In the genomic region with DNA sequence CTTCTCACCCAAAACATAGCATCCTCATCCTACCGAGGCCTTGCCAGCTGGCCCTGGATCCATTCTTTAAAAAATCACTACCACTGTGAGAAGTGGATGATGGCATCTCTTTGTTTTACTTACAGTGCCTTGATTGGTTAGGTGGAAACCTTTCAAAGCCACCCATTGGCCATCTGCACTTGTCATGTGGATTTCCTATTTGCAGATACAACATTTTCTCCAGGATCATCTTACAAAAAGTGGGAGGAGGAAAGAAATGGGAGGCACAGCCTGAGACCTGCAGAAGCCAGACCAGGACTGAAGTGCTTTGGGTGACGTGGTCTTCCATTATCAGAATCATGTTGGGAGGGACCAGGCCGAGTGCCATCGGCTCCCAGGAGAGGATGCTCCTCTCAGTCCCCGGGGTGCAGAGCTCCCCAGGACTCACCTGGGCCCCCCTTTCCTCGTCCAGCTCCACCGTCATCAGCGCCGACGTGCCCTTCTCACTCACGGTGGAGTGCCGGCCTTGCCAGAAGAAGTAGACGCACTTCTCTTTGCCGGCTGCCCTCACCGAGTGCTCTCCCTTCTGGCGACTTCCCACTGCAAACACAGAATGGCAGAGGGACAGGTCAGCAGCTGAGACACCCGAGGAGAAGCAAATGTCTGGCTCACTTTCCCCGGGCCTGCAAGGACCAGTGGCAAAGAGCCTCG, we compare ENCODE assay signal across 21 cellular contexts.
DNase-seq lines count a peak whose midpoint lies in the region; ATAC-seq and TF ChIP-seq lines count a peak whose summit lies in the region.
"Had no signal": no experiment of that assay in that cellular context is flagged by ENCODE, and none has a peak within 500 bp of the region (broad histone marks: within the 10 kb centered on the region; RNA-seq: fewer than 3 reads in every experiment).

No MANE protein-coding gene starts in this region.

- H2BK15ac ChIP-seq in neuronal stem cell (ENCODE audit: low read length): no peak overlapping the region

- no peak overlapping the region for H3K4ac ChIP-seq in neuronal stem cell (ENCODE audit: low read length)

- H3K27ac Mint-ChIP-seq in activated naive CD4-positive, alpha-beta T cell treated with anti-CD3 and anti-CD28 coated beads for 36 hours: no peak overlapping the region
- H3K27ac Mint-ChIP-seq: activated CD4-positive, alpha-beta T cell treated with anti-CD3 and anti-CD28 coated beads for 36 hours; CD4-positive, CD25-positive, alpha-beta regulatory T cell had no signal

- DNase-seq in Caki2 (ENCODE audit: low read depth): peak; percentile 67
- peak; percentile 11 for DNase-seq in RKO (ENCODE audit: low spot score)
- peak in 3 of 5 donors; percentile 31 to 51 (median 33) for DNase-seq in heart left ventricle
- no peak for DNase-seq in neuronal stem cell (ENCODE audit: low spot score)
- DNase-seq in NCI-H1417 (lab: John Stamatoyannopoulos, UW): no peak
- no peak for DNase-seq in activated CD4-positive, alpha-beta T cell treated with anti-CD3 and anti-CD28 coated beads, Interleukin-2, amount 50 U/mL, for 4 hours
- no peak for DNase-seq in SIG-M5 treated with dmso at 0.1 percent for 504 hours (lab: John Stamatoyannopoulos, UW; ENCODE audit: unreplicated experiment)
- DNase-seq in activated naive CD4-positive, alpha-beta T cell treated with anti-CD3 and anti-CD28 coated beads for 36 hours: no peak
- DNase-seq: activated CD4-positive, alpha-beta T cell treated with anti-CD3 and anti-CD28 coated beads for 36 hours; activated gamma-delta T cell treated with Interleukin-2 at 50 U/mL for 16 hours; amygdala; CD4-positive, CD25-positive, alpha-beta regulatory T cell; H7; Karpas-422; lower lobe of right lung; NCI-H446; stimulated activated naive CD8-positive, alpha-beta T cell treated with anti-CD3 and anti-CD28 coated beads, Interleukin-15, amount 100 ng/mL, for 72 hours; T1000 had no signal

- no peak overlapping the region for H2BK12ac ChIP-seq in neuronal stem cell (ENCODE audit: low read length)

- no peaks in the 10 kb centered on the region for H3K4me1 Mint-ChIP-seq in activated naive CD4-positive, alpha-beta T cell treated with anti-CD3 and anti-CD28 coated beads for 36 hours (ENCODE audit: low read depth)
- H3K4me1 Mint-ChIP-seq: CD4-positive, CD25-positive, alpha-beta regulatory T cell had no signal

- H3K18ac ChIP-seq in neuronal stem cell (ENCODE audit: low read length): no peak overlapping the region

- no peak overlapping the region for H3K4me3 ChIP-seq in heart left ventricle
- H3K4me3 ChIP-seq in neuronal stem cell (ENCODE audit: low read length in 2 of 2): no peak overlapping the region
- H3K4me3 ChIP-seq: lower lobe of right lung, prostate gland, SJSA1 had no signal

- H3K36me3 ChIP-seq in heart left ventricle (peaks cover 0 to 100% (median 89%) of the 10 kb centered on the region in 9 donors), neuronal stem cell (replicated peaks in 1 of 2; ENCODE audit: control insufficient read depth in 2 of 2, insufficient read depth in 2 of 2, low read length in 2 of 2) (peaks cover 32 to 57% of the 10 kb centered on the region in 2 donors)
- H3K36me3 ChIP-seq: prostate gland had no signal

- H4K8ac ChIP-seq in neuronal stem cell (ENCODE audit: low read depth, low read length): no peak overlapping the region

- ATAC-seq in heart left ventricle: peak; percentile 33 to 68 (median 57)
- ATAC-seq: activated CD4-positive, alpha-beta T cell treated with anti-CD3 and anti-CD28 coated beads for 36 hours had no signal

- H2AFZ ChIP-seq in neuronal stem cell (ENCODE audit: low read length): no peak overlapping the region

- H3K79me1 ChIP-seq in neuronal stem cell (ENCODE audit: low read depth, low read length): no peaks in the 10 kb centered on the region

- H3K4me1 ChIP-seq in heart left ventricle: peaks cover 0 to 68% (median 17%) of the 10 kb centered on the region in 12 donors
- peaks cover 3 to 9% of the 10 kb centered on the region in 2 donors for H3K4me1 ChIP-seq in neuronal stem cell (ENCODE audit: control insufficient read depth in 2 of 2, insufficient read depth in 1 of 2, low read depth in 1 of 2, low read length in 2 of 2)
- H3K4me1 ChIP-seq: lower lobe of right lung, prostate gland had no signal

- no peaks in the 10 kb centered on the region for H3K27me3 Mint-ChIP-seq in activated naive CD4-positive, alpha-beta T cell treated with anti-CD3 and anti-CD28 coated beads for 36 hours (ENCODE audit: low read depth)
- H3K27me3 Mint-ChIP-seq: activated CD4-positive, alpha-beta T cell treated with anti-CD3 and anti-CD28 coated beads for 36 hours; CD4-positive, CD25-positive, alpha-beta regulatory T cell; natural killer cell treated with Interleukin-12 subunit alpha and Interleukin-12 subunit beta and Interleukin-15 and Interleukin-18, amount 100 ng/mL, for 72 hours; stimulated activated naive CD8-positive, alpha-beta T cell treated with anti-CD3 and anti-CD28 coated beads, Interleukin-15, amount 100 ng/mL, for 72 hours had no signal

- H3K23ac ChIP-seq in neuronal stem cell (ENCODE audit: low read depth, low read length, poor library complexity): no peak overlapping the region

- H3K27me3 ChIP-seq in heart left ventricle: no peaks in the 10 kb centered on the region
- no peaks in the 10 kb centered on the region for H3K27me3 ChIP-seq in neuronal stem cell (ENCODE audit: control insufficient read depth in 3 of 3, insufficient read depth in 3 of 3, low read depth in 1 of 3, low read length in 3 of 3)
- H3K27me3 ChIP-seq: SJSA1 had no signal

- H4K91ac ChIP-seq in neuronal stem cell (ENCODE audit: low read depth, low read length, poor library complexity): no peak overlapping the region

- H2BK5ac ChIP-seq in neuronal stem cell (ENCODE audit: low read length): no peak overlapping the region

- H3K9me3 ChIP-seq in heart left ventricle (no peaks in the 10 kb centered on the region), neuronal stem cell (replicated peaks in 1 of 2; ENCODE audit: control insufficient read depth in 2 of 2, insufficient read depth in 1 of 2, low read depth in 1 of 2, low read length in 2 of 2) (no peaks in the 10 kb centered on the region)
- H3K9me3 ChIP-seq: lower lobe of right lung, prostate gland, SJSA1 had no signal

- CTCF ChIA-PET in activated naive CD4-positive, alpha-beta T cell treated with anti-CD3 and anti-CD28 coated beads for 36 hours (lab: Charles Lee): no interaction called here

- TF ChIP-seq POLR2A in heart left ventricle (IDR thresholded peaks at IDR 0.05): no peak

- intact Hi-C loops in heart left ventricle (cut with DNase I): no loop called here
- intact Hi-C loops in activated naive CD4-positive, alpha-beta T cell treated with anti-CD3 and anti-CD28 coated beads for 36 hours (cut with micrococcal nuclease): no loop called here

- H2BK120ac ChIP-seq in neuronal stem cell (ENCODE audit: low read depth, low read length): no peak overlapping the region

- in situ Hi-C loops in Caki2 (cut with HindIII; ENCODE audit: low pct_unique_long_range_greater_than_20kb, low sequenced_read_pairs): no loop called here

- TF ChIP-seq CTCF in heart left ventricle (IDR thresholded peaks at IDR 0.05): no peak

- no peak overlapping the region for H3K4me2 ChIP-seq in neuronal stem cell (ENCODE audit: insufficient read depth, low read length, poor library complexity, severe bottlenecking)

- H2AK5ac ChIP-seq in neuronal stem cell (ENCODE audit: low read depth, low read length): no peak overlapping the region

- H3K9ac ChIP-seq in neuronal stem cell (ENCODE audit: low read depth, low read length, poor library complexity): peak overlapping the region; percentile 30

- WGBS in heart left ventricle, 4 donors: 53 to 56% (median 56%) methylated on average over 13 to 19 of the region's 19 CpGs
- WGBS in neuronal stem cell (ENCODE audit: extremely low coverage in 2 of 2, insufficient read length in 2 of 2, insufficient replicate concordance in 1 of 2), 2 donors: no CpG with 5 or more reads among the region's 19 CpGs

- H3K36me3 Mint-ChIP-seq in activated naive CD4-positive, alpha-beta T cell treated with anti-CD3 and anti-CD28 coated beads for 36 hours (ENCODE audit: low read depth): peaks cover 20% of the 10 kb centered on the region
- H3K36me3 Mint-ChIP-seq: natural killer cell treated with Interleukin-12 subunit alpha and Interleukin-12 subunit beta and Interleukin-15 and Interleukin-18, amount 100 ng/mL, for 72 hours had no signal

- no peak overlapping the region for H3K4me3 Mint-ChIP-seq in activated naive CD4-positive, alpha-beta T cell treated with anti-CD3 and anti-CD28 coated beads for 36 hours
- H3K4me3 Mint-ChIP-seq: activated CD4-positive, alpha-beta T cell treated with anti-CD3 and anti-CD28 coated beads for 36 hours; CD4-positive, CD25-positive, alpha-beta regulatory T cell; natural killer cell treated with Interleukin-12 subunit alpha and Interleukin-12 subunit beta and Interleukin-15 and Interleukin-18, amount 100 ng/mL, for 72 hours; stimulated activated naive CD8-positive, alpha-beta T cell treated with anti-CD3 and anti-CD28 coated beads, Interleukin-15, amount 100 ng/mL, for 72 hours had no signal

- no peaks in the 10 kb centered on the region for H3K9me3 Mint-ChIP-seq in activated naive CD4-positive, alpha-beta T cell treated with anti-CD3 and anti-CD28 coated beads for 36 hours
- H3K9me3 Mint-ChIP-seq: CD4-positive, CD25-positive, alpha-beta regulatory T cell; natural killer cell treated with Interleukin-12 subunit alpha and Interleukin-12 subunit beta and Interleukin-15 and Interleukin-18, amount 100 ng/mL, for 72 hours; stimulated activated naive CD8-positive, alpha-beta T cell treated with anti-CD3 and anti-CD28 coated beads, Interleukin-15, amount 100 ng/mL, for 72 hours had no signal

- H3K14ac ChIP-seq in neuronal stem cell (ENCODE audit: low read length): no peak overlapping the region

- H3K27ac ChIP-seq in heart left ventricle (peak overlapping the region in 9 of 12 donors; percentile 2 to 73 (median 22)), neuronal stem cell (replicated peaks; ENCODE audit: low read length) (no peak overlapping the region)
- H3K27ac ChIP-seq: lower lobe of right lung, prostate gland, SJSA1 had no signal

Comparison
In these comparisons a context has a peak if more than half of its experiments do, and no peak if none do; other contexts are left out.
1. DNase-seq: peak in Caki2 (single experiment), RKO (single experiment) and heart left ventricle (3 of 5); none in neuronal stem cell (single experiment), NCI-H1417 (0 of 3), activated CD4-positive, alpha-beta T cell treated with anti-CD3 and anti-CD28 coated beads, Interleukin-2, amount 50 U/mL, for 4 hours (0 of 2), SIG-M5 treated with dmso at 0.1 percent for 504 hours (single experiment) and activated naive CD4-positive, alpha-beta T cell treated with anti-CD3 and anti-CD28 coated beads for 36 hours (single experiment).